25 cellular contexts compared by ENCODE assay signal in genomic region chr6:149086363-149086762, GRCh38.
"Had no signal": no experiment of that assay in that cellular context is flagged by ENCODE, and none has a peak within 500 bp of the region (broad histone marks: within the 10 kb centered on the region; RNA-seq: fewer than 3 reads in every experiment).

No MANE protein-coding gene starts in this region.

- ATAC-seq: effector memory CD8-positive, alpha-beta T cell; left lobe of liver; lower lobe of right lung; sciatic nerve; SK-N-SH treated with all-trans-retinoic acid at 6 μM for 48 hours had no signal

- H3K27ac Mint-ChIP-seq: activated B cell treated with CpG ODN at 0.5 μM for 24 hours; activated naive CD4-positive, alpha-beta T cell treated with anti-CD3 and anti-CD28 coated beads for 36 hours; immature natural killer cell; naive B cell had no signal

- H3K36me3 Mint-ChIP-seq: immature natural killer cell, naive B cell had no signal

- H3K27me3 Mint-ChIP-seq: activated B cell treated with CpG ODN at 0.5 μM for 24 hours had no signal

- H3K9me3 Mint-ChIP-seq: activated B cell treated with CpG ODN at 0.5 μM for 24 hours; activated naive CD4-positive, alpha-beta T cell treated with anti-CD3 and anti-CD28 coated beads for 36 hours; effector memory CD8-positive, alpha-beta T cell; immature natural killer cell; naive B cell had no signal

- DNase-seq: activated B cell treated with CpG ODN at 0.5 μM for 24 hours; activated CD4-positive, alpha-beta T cell treated with anti-CD3 and anti-CD28 coated beads, Interleukin-2, amount 50 U/mL, for 1 hour; activated effector memory CD4-positive, alpha-beta T cell treated with Interleukin-2 at 50 U/mL for 16 hours; activated naive CD4-positive, alpha-beta T cell treated with anti-CD3 and anti-CD28 coated beads for 36 hours; activated T-cell treated with anti-CD3 and anti-CD28 coated beads, Interleukin-2, amount 50 U/mL, for 1 hour; central memory CD4-positive, alpha-beta T cell; effector memory CD8-positive, alpha-beta T cell; glutamatergic neuron; immature natural killer cell; lower lobe of right lung; naive B cell; small intestine; stimulated activated CD4-positive, alpha-beta T cell treated with anti-CD3 and anti-CD28 coated beads, Interleukin-2, amount 100 ng/mL, for 24 hours; stimulated activated naive CD4-positive, alpha-beta T cell; T-helper 9 cell; testis; trophoblast cell; uterus had no signal

- FAIRE-seq: astrocyte, colon, endothelial cell of umbilical vein, frontal cortex, small intestine had no signal

- H3K4me1 Mint-ChIP-seq: immature natural killer cell had no signal

- H3K4me3 Mint-ChIP-seq: activated B cell treated with CpG ODN at 0.5 μM for 24 hours; activated naive CD4-positive, alpha-beta T cell treated with anti-CD3 and anti-CD28 coated beads for 36 hours; effector memory CD8-positive, alpha-beta T cell; immature natural killer cell; naive B cell had no signal
